8 cellular contexts compared by ENCODE assay signal in genomic region chr15:55197362-55197705, GRCh38. TPM values are rescaled to one million over a fixed set of nuclear protein-coding genes. Genes with fewer than 3 reads are reported as not detected.
A peak's percentile ranks its signal among the peaks of the same experiment; 100 is the strongest.
DNase-seq lines count a peak whose midpoint lies in the region; ATAC-seq and TF ChIP-seq lines count a peak whose summit lies in the region.

No MANE protein-coding gene starts in this region.

- H3K4me3 ChIP-seq in right atrium auricular region = peak overlapping the region; percentile 71 to 75
- H3K4me3 ChIP-seq in duodenal mucosa (ENCODE audit: low read depth in 1 of 2, low read length in 2 of 2) = peak overlapping the region; percentile 74 to 97
- H3K4me3 ChIP-seq in retinal pigment epithelial cell (ENCODE audit: low read length) = peak overlapping the region; percentile 87

- intact Hi-C loops in left ventricle myocardium superior (cut with micrococcal nuclease) = no loop called here

- H3K9ac ChIP-seq in duodenal mucosa (ENCODE audit: low read depth in 1 of 2, low read length in 2 of 2) = peak overlapping the region; percentile 85 to 87

- TF ChIP-seq CTCF in right atrium auricular region (IDR thresholded peaks at IDR 0.05) (no peak), retinal pigment epithelial cell (conservative IDR thresholded peaks at IDR 0.05; ENCODE audit: low read depth, low read length) (no peak)

- H3K4me1 ChIP-seq in right atrium auricular region = peaks cover 0 to 31% of the 10 kb centered on the region in 2 donors
- peaks cover 27% of the 10 kb centered on the region in 2 donors for H3K4me1 ChIP-seq in duodenal mucosa (ENCODE audit: control insufficient read depth in 1 of 2, insufficient read depth in 2 of 2, low read length in 2 of 2)

- peaks cover under 1% of the 10 kb centered on the region for H3K36me3 ChIP-seq in right atrium auricular region
- peaks cover under 1 to 5% of the 10 kb centered on the region in 2 donors for H3K36me3 ChIP-seq in duodenal mucosa (ENCODE audit: control insufficient read depth in 1 of 2, insufficient read depth in 2 of 2, low read length in 2 of 2)

- ATAC-seq in left ventricle myocardium superior = no peak
- peak; percentile 16 for ATAC-seq in HG03460 (IDR thresholded peaks at IDR 0.05; ENCODE audit: unreplicated experiment)

- H3K27me3 ChIP-seq in right atrium auricular region = no peaks in the 10 kb centered on the region
- H3K27me3 ChIP-seq in duodenal mucosa (ENCODE audit: control insufficient read depth in 1 of 2, insufficient read depth in 2 of 2, low read length in 2 of 2) = no peaks in the 10 kb centered on the region

- no peaks in the 10 kb centered on the region for H3K9me3 ChIP-seq in right atrium auricular region
- no peaks in the 10 kb centered on the region for H3K9me3 ChIP-seq in duodenal mucosa (ENCODE audit: control insufficient read depth in 1 of 2, low read length in 2 of 2)

- DNase-seq in right atrium auricular region (ENCODE audit: low spot score) (no peak), left ventricle myocardium superior (no peak), retinal pigment epithelial cell (ENCODE audit: low read depth) (no peak), NCI-H1105 (lab: John Stamatoyannopoulos, UW) (no peak), iPS-NIHi7 (ENCODE audit: extremely low spot score) (no peak)
- no peak for DNase-seq in stimulated activated naive CD4-positive, alpha-beta T cell (lab: John Stamatoyannopoulos, UW)

- peak overlapping the region; percentile 93 for H3K27ac ChIP-seq in right atrium auricular region
- H3K27ac ChIP-seq in duodenal mucosa (ENCODE audit: low read depth, low read length) = peak overlapping the region; percentile 78

RNA-seq across cellular contexts. Expression of gene RSL24D1, which starts 0.6 kb away (rescaled TPM):
- total RNA-seq in right atrium auricular region (10 to 100 TPM; 42.6 to 48.2 TPM), left ventricle myocardium superior (47.0 TPM)
